In genomic region chr15:75109021-75109690, GRCh38 we compare ENCODE assay signal across 1 cellular context.
TF ChIP-seq lines count a peak whose summit lies in the region.

No MANE protein-coding gene starts in this region.

TF ChIP-seq in HCT116, 20 proteins besides CTCF, POLR2A, EP300 and RAD21 (continued from another document):
- TF ChIP-seq REST (IDR thresholded peaks at IDR 0.05; ENCODE audit: low read depth) (no peak), ZFX (IDR thresholded peaks at IDR 0.05) (no peak), CBX3 (IDR thresholded peaks at IDR 0.05; ENCODE audit: low read depth) (no peak), TCF7L2 (IDR thresholded peaks at IDR 0.05; ENCODE audit: borderline replicate concordance, extremely low read depth, insufficient read depth, insufficient read length) (no peak), SIN3A (IDR thresholded peaks at IDR 0.05; ENCODE audit: low read depth) (no peak), EZH2phosphoT487 (IDR thresholded peaks at IDR 0.05; ENCODE audit: borderline replicate concordance) (no peak), SP1 (IDR thresholded peaks at IDR 0.05; ENCODE audit: low read depth) (no peak), ELF1 (IDR thresholded peaks at IDR 0.05; ENCODE audit: borderline replicate concordance, low read depth) (no peak), SRF (IDR thresholded peaks at IDR 0.05; ENCODE audit: low read depth) (no peak), EZH2 (IDR thresholded peaks at IDR 0.05) (no peak), FOSL1 (IDR thresholded peaks at IDR 0.05; ENCODE audit: low read depth) (no peak), ZNF274 (IDR thresholded peaks at IDR 0.05; ENCODE audit: low read depth, low read length) (no peak)
TF ChIP-seq in HCT116: peak in this region for 0.
